8 cellular contexts compared by ENCODE assay signal in genomic region chr1:182629674-182630073, GRCh38. TPM values are rescaled to one million over a fixed set of nuclear protein-coding genes. Genes with fewer than 3 reads are reported as not detected.
DNase-seq lines count a peak whose midpoint lies in the region; ATAC-seq and TF ChIP-seq lines count a peak whose summit lies in the region.

No MANE protein-coding gene starts in this region.

- H3K27ac Mint-ChIP-seq in activated T-helper 1 cell treated with anti-CD3 and anti-CD28 coated beads, Interleukin-12 subunit alpha, Interleukin-12 subunit beta, Interleukin-2, Interleukin-4 antibody, amounts not matched to agents 30 ng/mL and 10 ng/mL and 1 ng/mL, durations not matched to agents 14 hours and 24 hours and 36 hours: peak overlapping the region; percentile 85

- peaks cover 2% of the 10 kb centered on the region for H3K36me3 Mint-ChIP-seq in activated T-helper 1 cell treated with anti-CD3 and anti-CD28 coated beads, Interleukin-12 subunit alpha, Interleukin-12 subunit beta, Interleukin-2, Interleukin-4 antibody, amounts not matched to agents 30 ng/mL and 10 ng/mL and 1 ng/mL, durations not matched to agents 14 hours and 24 hours and 36 hours (ENCODE audit: low read depth)

- H3K9me3 Mint-ChIP-seq in activated T-helper 1 cell treated with anti-CD3 and anti-CD28 coated beads, Interleukin-12 subunit alpha, Interleukin-12 subunit beta, Interleukin-2, Interleukin-4 antibody, amounts not matched to agents 30 ng/mL and 10 ng/mL and 1 ng/mL, durations not matched to agents 14 hours and 24 hours and 36 hours: no peaks in the 10 kb centered on the region

- peaks cover 9% of the 10 kb centered on the region for H3K27me3 Mint-ChIP-seq in activated T-helper 1 cell treated with anti-CD3 and anti-CD28 coated beads, Interleukin-12 subunit alpha, Interleukin-12 subunit beta, Interleukin-2, Interleukin-4 antibody, amounts not matched to agents 30 ng/mL and 10 ng/mL and 1 ng/mL, durations not matched to agents 14 hours and 24 hours and 36 hours (ENCODE audit: insufficient read depth)

- intact Hi-C loops in activated T-helper 1 cell treated with anti-CD3 and anti-CD28 coated beads, Interleukin-12 subunit alpha, Interleukin-12 subunit beta, Interleukin-2, Interleukin-4 antibody, amounts not matched to agents 30 ng/mL and 10 ng/mL and 1 ng/mL, durations not matched to agents 14 hours and 24 hours and 36 hours (cut with micrococcal nuclease): loop anchor here (1.0 kb wide), 3 partner anchors 13 to 80 kb away; partner anchors contain the start of gene RGS16

- TF ChIP-seq CTCF in omental fat pad (IDR thresholded peaks at IDR 0.05): no peak

- peak; percentile 53 to 70 for DNase-seq in NCI-H526 (lab: John Stamatoyannopoulos, UW)
- peak; percentile 30 for DNase-seq in activated T-helper 1 cell treated with anti-CD3 and anti-CD28 coated beads, Interleukin-12 subunit alpha, Interleukin-12 subunit beta, Interleukin-2, Interleukin-4 antibody, amounts not matched to agents 30 ng/mL and 10 ng/mL and 1 ng/mL, durations not matched to agents 14 hours and 24 hours and 36 hours (ENCODE audit: low spot score)
- peak; percentile 45 to 53 (median 48) for DNase-seq in stimulated activated CD4-positive, alpha-beta T cell treated with anti-CD3 and anti-CD28 coated beads, TNF-alpha, amount 100 ng/mL, for 48 hours (ENCODE audit: low read depth in 3 of 3)
- no peak for DNase-seq in dedifferentiated amniotic fluid mesenchymal stem cell (ENCODE audit: extremely low spot score)
- DNase-seq in omental fat pad (ENCODE audit: low spot score): no peak
- DNase-seq in hypothalamus (lab: John Stamatoyannopoulos, UW): no peak
- DNase-seq in SW480 (ENCODE audit: low spot score): no peak

- peak; percentile 46 for ATAC-seq in GM19467 (IDR thresholded peaks at IDR 0.05; ENCODE audit: unreplicated experiment)
- ATAC-seq in omental fat pad (ENCODE audit: low FRiP score): no peak

- peaks cover 87% of the 10 kb centered on the region for H3K4me1 Mint-ChIP-seq in activated T-helper 1 cell treated with anti-CD3 and anti-CD28 coated beads, Interleukin-12 subunit alpha, Interleukin-12 subunit beta, Interleukin-2, Interleukin-4 antibody, amounts not matched to agents 30 ng/mL and 10 ng/mL and 1 ng/mL, durations not matched to agents 14 hours and 24 hours and 36 hours (ENCODE audit: low read depth)

- peak overlapping the region; percentile 46 for H3K4me3 Mint-ChIP-seq in activated T-helper 1 cell treated with anti-CD3 and anti-CD28 coated beads, Interleukin-12 subunit alpha, Interleukin-12 subunit beta, Interleukin-2, Interleukin-4 antibody, amounts not matched to agents 30 ng/mL and 10 ng/mL and 1 ng/mL, durations not matched to agents 14 hours and 24 hours and 36 hours

RNA-seq across cellular contexts. Expression of gene RGS16, which starts 25.5 kb away (rescaled TPM):
- total RNA-seq in activated T-helper 1 cell treated with anti-CD3 and anti-CD28 coated beads, Interleukin-12 subunit alpha, Interleukin-12 subunit beta, Interleukin-2, Interleukin-4 antibody, amounts not matched to agents 30 ng/mL and 10 ng/mL and 1 ng/mL, durations not matched to agents 14 hours and 24 hours and 36 hours: 138 and 143 TPM in 2 replicates
- total RNA-seq in omental fat pad: 10 to 100 TPM in 2 of 4 donors, 1 to 10 TPM in 2; 4.1 to 38.9 (median 12.1) TPM

RNA-seq across cellular contexts. Expression of gene RNASEL, which starts 40.6 kb away (rescaled TPM):
- total RNA-seq in activated T-helper 1 cell treated with anti-CD3 and anti-CD28 coated beads, Interleukin-12 subunit alpha, Interleukin-12 subunit beta, Interleukin-2, Interleukin-4 antibody, amounts not matched to agents 30 ng/mL and 10 ng/mL and 1 ng/mL, durations not matched to agents 14 hours and 24 hours and 36 hours: 4.6 and 5.0 TPM in 2 replicates
- 10 to 100 TPM in 2 of 4 donors, 1 to 10 TPM in 2; 4.8 to 12.6 (median 9.4) TPM for total RNA-seq in omental fat pad

RNA-seq across cellular contexts. Expression of gene RGS8, which starts 54.7 kb away (rescaled TPM):
- not detected in 2 replicates for total RNA-seq in activated T-helper 1 cell treated with anti-CD3 and anti-CD28 coated beads, Interleukin-12 subunit alpha, Interleukin-12 subunit beta, Interleukin-2, Interleukin-4 antibody, amounts not matched to agents 30 ng/mL and 10 ng/mL and 1 ng/mL, durations not matched to agents 14 hours and 24 hours and 36 hours
- total RNA-seq in omental fat pad: under 1 TPM in 3 of 4 donors, not detected in 1; 0.06 to 0.84 (median 0.12) TPM

Comparison
In these comparisons a context has a peak if more than half of its experiments do, and no peak if none do; other contexts are left out.
1. DNase-seq: peak in NCI-H526 (2 of 2), activated T-helper 1 cell treated with anti-CD3 and anti-CD28 coated beads, Interleukin-12 subunit alpha, Interleukin-12 subunit beta, Interleukin-2, Interleukin-4 antibody, amounts not matched to agents 30 ng/mL and 10 ng/mL and 1 ng/mL, durations not matched to agents 14 hours and 24 hours and 36 hours (single experiment) and stimulated activated CD4-positive, alpha-beta T cell treated with anti-CD3 and anti-CD28 coated beads, TNF-alpha, amount 100 ng/mL, for 48 hours (3 of 3); none in dedifferentiated amniotic fluid mesenchymal stem cell (single experiment), omental fat pad (single experiment), hypothalamus (0 of 51) and SW480 (single experiment).